In the genomic region with DNA sequence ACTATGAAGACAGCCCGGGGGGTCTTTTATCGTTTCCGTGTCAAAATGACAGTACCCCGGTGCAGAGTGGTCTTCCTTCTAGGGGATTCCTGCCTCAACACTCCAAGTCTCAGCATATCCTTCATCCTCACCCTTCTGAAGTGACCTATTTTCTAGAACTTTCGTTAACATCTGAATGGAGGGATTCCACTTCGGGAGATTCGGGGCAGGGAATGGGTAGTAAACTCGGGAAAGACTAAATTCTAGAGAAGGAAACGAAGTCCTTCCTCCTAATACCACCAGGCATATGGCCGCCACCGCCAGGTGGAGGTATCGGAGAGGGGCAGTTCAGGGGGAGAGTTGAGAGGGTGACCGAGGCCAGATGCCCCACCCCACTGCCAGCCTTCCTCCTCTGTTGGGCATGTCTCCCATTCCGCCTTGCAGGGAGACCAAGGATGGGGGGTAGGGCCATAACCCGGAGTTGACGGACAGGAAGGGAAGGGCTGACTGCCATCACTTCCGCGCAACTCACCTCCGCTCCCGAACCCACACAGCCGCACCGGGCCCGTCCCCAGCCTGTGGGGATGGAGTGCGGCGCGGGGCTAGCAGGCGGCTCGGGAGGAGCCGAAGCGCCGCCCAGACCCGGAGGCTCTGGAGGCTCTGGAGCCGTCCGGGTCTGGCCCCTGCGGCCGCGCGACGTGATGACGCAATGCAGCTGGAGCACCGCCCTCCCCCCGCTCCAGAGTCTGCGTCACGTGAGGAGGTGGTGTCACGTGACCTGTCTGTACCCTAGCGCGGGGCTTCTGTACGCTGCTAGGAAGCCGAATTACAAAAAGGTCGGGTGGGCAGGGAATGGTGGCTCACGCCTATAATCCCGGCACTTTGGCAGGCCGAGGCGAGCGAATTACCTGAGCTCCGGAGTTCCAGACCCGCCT, we compare ENCODE assay signal across 8 cellular contexts. TPM values are rescaled to one million over a fixed set of nuclear protein-coding genes. Genes with fewer than 3 reads are reported as not detected.
DNase-seq lines count a peak whose midpoint lies in the region; ATAC-seq and TF ChIP-seq lines count a peak whose summit lies in the region.

A gene (minus strand): TSS at position 657 of the 914 bp plus-strand sequence. CDS start 2,072 bp downstream, outside the sequence.

- TF ChIP-seq POLR2A in transverse colon (IDR thresholded peaks at IDR 0.05) = peak; percentile 95

- peaks cover 14% of the 10 kb centered on the region for H3K36me3 ChIP-seq in adipocyte (ENCODE audit: control insufficient read depth, insufficient read depth, low read length, severe bottlenecking)
- H3K36me3 ChIP-seq in trophoblast cell (ENCODE audit: control insufficient read depth in 1 of 2, insufficient read depth in 2 of 2, low read length in 2 of 2) = peaks cover 0 to 2% of the 10 kb centered on the region in 2 experiments
- H3K36me3 ChIP-seq in transverse colon = peaks cover 0 to 10% (median 0%) of the 10 kb centered on the region in 4 donors

- H3K4me3 ChIP-seq in GM12875 (ENCODE audit: low read depth, low read length) = peak within 1 kb of the TSS; percentile 100
- peak within 1 kb of the TSS; percentile 100 for H3K4me3 ChIP-seq in adipocyte (ENCODE audit: low read length)
- H3K4me3 ChIP-seq in trophoblast cell (ENCODE audit: low read depth, low read length) = peak within 1 kb of the TSS; percentile 92
- H3K4me3 ChIP-seq in transverse colon = peak within 1 kb of the TSS; percentile 68 to 86 (median 76)

- no peak within 1 kb of the TSS for H3K23ac ChIP-seq in trophoblast cell (ENCODE audit: low read length)

- peak within 1 kb of the TSS; percentile 33 for H2BK5ac ChIP-seq in trophoblast cell (ENCODE audit: low read depth, low read length, poor library complexity)

- peaks cover 6% of the 10 kb centered on the region for H3K4me1 ChIP-seq in adipocyte (ENCODE audit: control insufficient read depth, insufficient read depth, low read length)
- no peaks in the 10 kb centered on the region for H3K4me1 ChIP-seq in trophoblast cell (ENCODE audit: control insufficient read depth in 1 of 2, insufficient read depth in 2 of 2, low read length in 2 of 2)
- peaks cover 4 to 36% (median 6%) of the 10 kb centered on the region in 4 donors for H3K4me1 ChIP-seq in transverse colon

- H4K8ac ChIP-seq in trophoblast cell (ENCODE audit: low read depth, low read length) = peak within 1 kb of the TSS; percentile 91

- TF ChIP-seq EP300 in transverse colon (IDR thresholded peaks at IDR 0.05; ENCODE audit: low read depth) = no peak

- H3K4ac ChIP-seq in trophoblast cell (ENCODE audit: low read depth, low read length) = peak within 1 kb of the TSS; percentile 28

- peaks cover 5% of the 10 kb centered on the region for H3K79me1 ChIP-seq in trophoblast cell (ENCODE audit: low read length)

- peak within 1 kb of the TSS; percentile 36 for H4K12ac ChIP-seq in trophoblast cell (ENCODE audit: low read depth, low read length)

- ATAC-seq in HG02840 (IDR thresholded peaks at IDR 0.05; ENCODE audit: low FRiP score, unreplicated experiment) = peak; percentile 87

- H2AK5ac ChIP-seq in trophoblast cell (ENCODE audit: low read length) = no peak within 1 kb of the TSS

- TF ChIP-seq CTCF in GM12875 (IDR thresholded peaks at IDR 0.05; ENCODE audit: borderline replicate concordance, insufficient read depth, low read depth, low read length) (peak; percentile 72), transverse colon (IDR thresholded peaks at IDR 0.05) (peak; percentile 58 to 92 (median 68))

- peak within 1 kb of the TSS; percentile 45 for H3K14ac ChIP-seq in trophoblast cell (ENCODE audit: low read length)

- H2AFZ ChIP-seq in trophoblast cell (ENCODE audit: insufficient read depth, low read length, poor library complexity) = peak within 1 kb of the TSS; percentile 77

- peak within 1 kb of the TSS; percentile 29 for H4K91ac ChIP-seq in trophoblast cell (ENCODE audit: low read depth, low read length)

- H2BK120ac ChIP-seq in trophoblast cell (ENCODE audit: insufficient read depth, low read length, poor library complexity) = peak within 1 kb of the TSS; percentile 6

- H3K18ac ChIP-seq in trophoblast cell (ENCODE audit: low read length) = peak within 1 kb of the TSS; percentile 35

- in situ Hi-C loops in transverse colon (cut with MboI; ENCODE audit: low pct_ligation_motif_present in 1 of 4, low pct_unique_long_range_greater_than_20kb in 1 of 4, low sequenced_read_pairs in 3 of 4) = loop anchor here in 2 of 4 donors (10.0 kb wide), 1 partner anchor 68 kb away; no protein-coding TSS in a partner anchor

- intact Hi-C loops in cardiac septum (cut with DNase I) = loop anchor here (1.0 to 5.0 kb wide), 4 partner anchors 31 to 72 kb away; a partner anchor contains a TSS
- intact Hi-C loops in transverse colon (cut with DNase I; ENCODE audit: low total_unique reads) = no loop called here

- no CpG with 5 or more reads among the region's 57 CpGs for WGBS in trophoblast cell (ENCODE audit: extremely low coverage, insufficient coverage, insufficient read length)
- 0% methylated on average over 39 of the region's 57 CpGs; no CpG with 5 or more reads in 1 of the 2 donors for WGBS in transverse colon (ENCODE audit: low coverage in 1 of 2), 2 donors

- H3K4me2 ChIP-seq in trophoblast cell (ENCODE audit: low read length) = peak within 1 kb of the TSS; percentile 90

- H3K79me2 ChIP-seq in trophoblast cell (ENCODE audit: control insufficient read depth, insufficient read depth, low read length, poor library complexity) = peaks cover 3% of the 10 kb centered on the region

- H3K9ac ChIP-seq in adipocyte (ENCODE audit: low read length) (peak within 1 kb of the TSS; percentile 97), trophoblast cell (ENCODE audit: low read length) (peak within 1 kb of the TSS; percentile 84)

- H3K27me3 ChIP-seq in adipocyte (replicated peaks; ENCODE audit: control insufficient read depth, insufficient read depth, low read length) (no peaks in the 10 kb centered on the region), trophoblast cell (ENCODE audit: insufficient read depth, low read length) (no peaks in the 10 kb centered on the region), transverse colon (no peaks in the 10 kb centered on the region)

- H3K9me3 ChIP-seq in adipocyte (ENCODE audit: control insufficient read depth, low read length) = no peaks in the 10 kb centered on the region
- H3K9me3 ChIP-seq in trophoblast cell (ENCODE audit: insufficient read depth, low read depth, low read length) = no peaks in the 10 kb centered on the region
- H3K9me3 ChIP-seq in transverse colon = no peaks in the 10 kb centered on the region

- H3K27ac ChIP-seq in trophoblast cell (ENCODE audit: low read depth, low read length) (peak within 1 kb of the TSS; percentile 93), transverse colon (peak within 1 kb of the TSS; percentile 91 to 96 (median 94))

- DNase-seq in NCI-H1436 (lab: John Stamatoyannopoulos, UW) (peak; percentile 99), T follicular helper cell (ENCODE audit: low read depth) (peak; percentile 94), adipocyte (ENCODE audit: low read depth) (peak; percentile 99), cardiac septum (ENCODE audit: low spot score) (peak; percentile 98), trophoblast cell (peak; percentile 98 to 99), transverse colon (peak; percentile 98)

- no peak within 1 kb of the TSS for H2BK12ac ChIP-seq in trophoblast cell (ENCODE audit: low read length)

RNA-seq across cellular contexts. Expression of the gene that starts here (rescaled TPM):
- total RNA-seq in cardiac septum (23.3 TPM), transverse colon (10 to 100 TPM; 10.5 to 26.6 (median 19.4) TPM)
- 9.7 and 10.1 TPM in 2 replicates for polyA plus RNA-seq in trophoblast cell (2013)

Comparison
In these comparisons a context has a peak if more than half of its experiments do, and no peak if none do; other contexts are left out.
1. Peak in every context shown above with its lines: DNase-seq, ATAC-seq, H3K4me3 ChIP-seq and H3K27ac ChIP-seq.